ENCODE assay signal across 1 cellular context in the genomic region with DNA sequence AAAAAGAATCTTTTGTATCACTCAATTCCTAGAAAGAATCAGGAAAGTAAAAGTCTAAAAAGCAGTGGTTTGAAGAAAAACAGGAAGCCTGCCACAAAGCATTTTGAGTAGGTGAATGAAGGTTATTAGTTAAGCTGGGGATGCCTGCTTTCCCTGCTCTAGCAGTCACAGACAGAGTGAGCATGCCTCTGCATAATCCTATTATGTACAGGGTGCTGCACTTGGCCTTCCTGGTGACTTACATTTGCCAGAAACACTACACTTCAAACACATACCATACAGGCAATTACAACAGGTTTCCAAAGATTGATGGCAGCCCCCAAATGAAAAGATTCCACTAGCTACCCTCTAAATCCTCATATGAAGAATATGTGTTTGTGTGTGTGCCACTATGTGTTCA.
TF ChIP-seq lines count a peak whose summit lies in the region.

No MANE protein-coding gene starts in this region.

TF ChIP-seq in GM12878, 131 proteins besides CTCF, POLR2A, EP300 and RAD21:
- TF ChIP-seq MYC (IDR thresholded peaks at IDR 0.05; ENCODE audit: insufficient read depth, insufficient read length, insufficient replicate concordance, low read length, severe bottlenecking) (no peak), BCL11A (IDR thresholded peaks at IDR 0.05; ENCODE audit: low read depth, low read length) (no peak), SREBF1 (IDR thresholded peaks at IDR 0.05; ENCODE audit: low read length) (no peak), SMARCA5 (IDR thresholded peaks at IDR 0.05) (no peak), MEF2A (IDR thresholded peaks at IDR 0.05; ENCODE audit: insufficient read depth, low read depth, low read length) (no peak), KAT2A (conservative IDR thresholded peaks at IDR 0.05; ENCODE audit: control insufficient read depth, low read depth, low read length) (no peak), MTA2 (IDR thresholded peaks at IDR 0.05; ENCODE audit: low read depth) (no peak), ZBED1 (IDR thresholded peaks at IDR 0.05; ENCODE audit: borderline replicate concordance) (no peak), YBX1 (IDR thresholded peaks at IDR 0.05) (no peak), FOS (IDR thresholded peaks at IDR 0.05; ENCODE audit: borderline replicate concordance, extremely low read depth, insufficient read length) (no peak), SMAD5 (IDR thresholded peaks at IDR 0.05; ENCODE audit: low read depth) (no peak), NR2C2 (IDR thresholded peaks at IDR 0.05; ENCODE audit: borderline replicate concordance, control insufficient read depth, insufficient read length, low read depth) (no peak), ZNF217 (IDR thresholded peaks at IDR 0.05) (no peak), IRF4 (IDR thresholded peaks at IDR 0.05; ENCODE audit: low read depth, low read length) (no peak)
- TF ChIP-seq, protein P1, sequence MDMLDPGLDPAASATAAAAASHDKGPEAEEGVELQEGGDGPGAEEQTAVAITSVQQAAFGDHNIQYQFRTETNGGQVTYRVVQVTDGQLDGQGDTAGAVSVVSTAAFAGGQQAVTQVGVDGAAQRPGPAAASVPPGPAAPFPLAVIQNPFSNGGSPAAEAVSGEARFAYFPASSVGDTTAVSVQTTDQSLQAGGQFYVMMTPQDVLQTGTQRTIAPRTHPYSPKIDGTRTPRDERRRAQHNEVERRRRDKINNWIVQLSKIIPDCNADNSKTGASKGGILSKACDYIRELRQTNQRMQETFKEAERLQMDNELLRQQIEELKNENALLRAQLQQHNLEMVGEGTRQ (IDR thresholded peaks at IDR 0.05; ENCODE audit: borderline replicate concordance, low read depth, low read length), result no peak
- TF ChIP-seq, protein P2, sequence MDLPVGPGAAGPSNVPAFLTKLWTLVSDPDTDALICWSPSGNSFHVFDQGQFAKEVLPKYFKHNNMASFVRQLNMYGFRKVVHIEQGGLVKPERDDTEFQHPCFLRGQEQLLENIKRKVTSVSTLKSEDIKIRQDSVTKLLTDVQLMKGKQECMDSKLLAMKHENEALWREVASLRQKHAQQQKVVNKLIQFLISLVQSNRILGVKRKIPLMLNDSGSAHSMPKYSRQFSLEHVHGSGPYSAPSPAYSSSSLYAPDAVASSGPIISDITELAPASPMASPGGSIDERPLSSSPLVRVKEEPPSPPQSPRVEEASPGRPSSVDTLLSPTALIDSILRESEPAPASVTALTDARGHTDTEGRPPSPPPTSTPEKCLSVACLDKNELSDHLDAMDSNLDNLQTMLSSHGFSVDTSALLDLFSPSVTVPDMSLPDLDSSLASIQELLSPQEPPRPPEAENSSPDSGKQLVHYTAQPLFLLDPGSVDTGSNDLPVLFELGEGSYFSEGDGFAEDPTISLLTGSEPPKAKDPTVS (IDR thresholded peaks at IDR 0.05; ENCODE audit: low read depth, low read length), result no peak
- TF ChIP-seq, protein P3, sequence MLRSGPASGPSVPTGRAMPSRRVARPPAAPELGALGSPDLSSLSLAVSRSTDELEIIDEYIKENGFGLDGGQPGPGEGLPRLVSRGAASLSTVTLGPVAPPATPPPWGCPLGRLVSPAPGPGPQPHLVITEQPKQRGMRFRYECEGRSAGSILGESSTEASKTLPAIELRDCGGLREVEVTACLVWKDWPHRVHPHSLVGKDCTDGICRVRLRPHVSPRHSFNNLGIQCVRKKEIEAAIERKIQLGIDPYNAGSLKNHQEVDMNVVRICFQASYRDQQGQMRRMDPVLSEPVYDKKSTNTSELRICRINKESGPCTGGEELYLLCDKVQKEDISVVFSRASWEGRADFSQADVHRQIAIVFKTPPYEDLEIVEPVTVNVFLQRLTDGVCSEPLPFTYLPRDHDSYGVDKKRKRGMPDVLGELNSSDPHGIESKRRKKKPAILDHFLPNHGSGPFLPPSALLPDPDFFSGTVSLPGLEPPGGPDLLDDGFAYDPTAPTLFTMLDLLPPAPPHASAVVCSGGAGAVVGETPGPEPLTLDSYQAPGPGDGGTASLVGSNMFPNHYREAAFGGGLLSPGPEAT (IDR thresholded peaks at IDR 0.05; ENCODE audit: low read depth), result no peak
- TF ChIP-seq, protein P4, sequence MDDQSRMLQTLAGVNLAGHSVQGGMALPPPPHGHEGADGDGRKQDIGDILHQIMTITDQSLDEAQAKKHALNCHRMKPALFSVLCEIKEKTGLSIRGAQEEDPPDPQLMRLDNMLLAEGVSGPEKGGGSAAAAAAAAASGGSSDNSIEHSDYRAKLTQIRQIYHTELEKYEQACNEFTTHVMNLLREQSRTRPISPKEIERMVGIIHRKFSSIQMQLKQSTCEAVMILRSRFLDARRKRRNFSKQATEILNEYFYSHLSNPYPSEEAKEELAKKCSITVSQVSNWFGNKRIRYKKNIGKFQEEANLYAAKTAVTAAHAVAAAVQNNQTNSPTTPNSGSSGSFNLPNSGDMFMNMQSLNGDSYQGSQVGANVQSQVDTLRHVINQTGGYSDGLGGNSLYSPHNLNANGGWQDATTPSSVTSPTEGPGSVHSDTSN (IDR thresholded peaks at IDR 0.05; ENCODE audit: insufficient replicate concordance, low read depth, low read length), result no peak
